ENCODE assay signal across 10 cellular contexts in the genomic region with DNA sequence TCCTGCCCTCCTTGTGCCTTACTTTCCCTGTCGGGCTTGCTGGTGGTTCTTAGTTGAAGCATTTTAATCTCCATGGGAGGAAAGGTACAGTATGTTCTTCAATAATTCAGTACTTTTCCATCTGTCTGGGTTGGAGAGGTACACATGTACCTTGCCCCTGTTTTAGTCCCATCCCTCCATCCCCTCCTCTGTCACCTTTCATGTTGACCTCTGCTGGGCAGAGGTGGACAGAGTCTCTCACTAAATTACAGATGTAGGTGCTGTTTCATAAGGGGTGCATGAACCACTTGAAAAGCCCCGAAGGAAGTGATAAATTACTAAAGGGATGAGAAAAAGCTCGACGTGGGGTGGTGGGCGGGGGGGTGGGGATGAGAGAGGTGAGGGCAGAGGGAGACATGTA. TPM values are rescaled to one million over a fixed set of nuclear protein-coding genes. Genes with fewer than 3 reads are reported as not detected.
DNase-seq lines count a peak whose midpoint lies in the region; ATAC-seq and TF ChIP-seq lines count a peak whose summit lies in the region.
"Had no signal": no experiment of that assay in that cellular context is flagged by ENCODE, and none has a peak within 500 bp of the region (broad histone marks: within the 10 kb centered on the region; RNA-seq: fewer than 3 reads in every experiment).

No MANE protein-coding gene starts in this region.

- peaks cover 73% of the 10 kb centered on the region for H3K4me1 Mint-ChIP-seq in activated B cell treated with CpG ODN at 0.5 μM for 24 hours

- TF ChIP-seq POLR2A in spleen (IDR thresholded peaks at IDR 0.05), result no peak

- H3K27me3 ChIP-seq in hepatocyte (no peaks in the 10 kb centered on the region), spleen (replicated peaks in 1 of 7) (no peaks in the 10 kb centered on the region)

- no peak overlapping the region for H2AFZ ChIP-seq in hepatocyte

- no peak overlapping the region for H3K4me3 Mint-ChIP-seq in activated B cell treated with CpG ODN at 0.5 μM for 24 hours

- H3K4me1 ChIP-seq in hepatocyte (ENCODE audit: insufficient read depth) (peaks cover 47% of the 10 kb centered on the region), spleen (peaks cover 66 to 100% (median 95%) of the 10 kb centered on the region in 6 donors)

- intact Hi-C loops in activated B cell treated with CpG ODN at 0.5 μM for 24 hours (cut with micrococcal nuclease) (no loop called here), spleen (cut with DNase I; ENCODE audit: low total_unique reads) (no loop called here)

- H3K4me3 ChIP-seq in GM12865 (ENCODE audit: low read depth, low read length) (peak overlapping the region; percentile 65), hepatocyte (no peak overlapping the region), spleen (peak overlapping the region in 1 of 8 donors; percentile 30)

- TF ChIP-seq CTCF in GM12865 (IDR thresholded peaks at IDR 0.05; ENCODE audit: insufficient read depth, low read depth, low read length, missing control alignments) (no peak), activated B cell treated with CpG ODN at 0.5 μM for 24 hours (IDR thresholded peaks at IDR 0.05) (no peak), hepatocyte (IDR thresholded peaks at IDR 0.05; ENCODE audit: poor library complexity) (no peak), spleen (IDR thresholded peaks at IDR 0.05 in 8 of 11, conservative IDR thresholded peaks at IDR 0.05 in 3 of 11) (no peak)

- H4K20me1 ChIP-seq in hepatocyte (ENCODE audit: insufficient read depth, poor library complexity, severe bottlenecking), result no peaks in the 10 kb centered on the region

- DNase-seq in GM12865 (ENCODE audit: low read depth) (no peak), activated B cell treated with CpG ODN at 0.5 μM for 24 hours (no peak), hepatocyte (ENCODE audit: low spot score) (no peak), spleen (no peak), SIG-M5 (lab: John Stamatoyannopoulos, UW) (no peak), ureter (ENCODE audit: low spot score) (no peak), NCI-H187 treated with DMSO at 0.1 percent for 48 hours (lab: John Stamatoyannopoulos, UW) (no peak), MV-4-11 (lab: John Stamatoyannopoulos, UW) (no peak)
- DNase-seq: T-helper 9 cell had no signal

- CTCF ChIA-PET in activated B cell treated with CpG ODN at 0.5 μM for 24 hours (lab: Charles Lee), result interaction anchor here (1.8 kb wide), 1 partner anchor 15 kb away, joined by 8 read pairs; no protein-coding TSS in a partner anchor

- H3K27me3 Mint-ChIP-seq in activated B cell treated with CpG ODN at 0.5 μM for 24 hours, result no peaks in the 10 kb centered on the region

- peaks cover 62% of the 10 kb centered on the region for H3K79me2 ChIP-seq in hepatocyte

- H3K9me2 ChIP-seq in hepatocyte (replicated peaks; ENCODE audit: insufficient read depth), result no peaks in the 10 kb centered on the region

- no peak for ATAC-seq in activated B cell treated with CpG ODN at 0.5 μM for 24 hours (ENCODE audit: low read depth)

- H3K36me3 ChIP-seq in hepatocyte (replicated peaks; ENCODE audit: insufficient read depth, low read depth), result no peaks in the 10 kb centered on the region
- peaks cover 0 to 8% (median 0%) of the 10 kb centered on the region in 6 donors for H3K36me3 ChIP-seq in spleen

- POLR2A ChIA-PET in activated B cell treated with CpG ODN at 0.5 μM for 24 hours (lab: Charles Lee), result interaction anchor here (1.4 to 2.5 kb wide), 3 partner anchors 9 to 115 kb away, joined by 3 to 6 read pairs (median 5); a partner anchor contains a TSS

- H3K9me3 ChIP-seq in hepatocyte (ENCODE audit: low read depth) (no peaks in the 10 kb centered on the region), spleen (no peaks in the 10 kb centered on the region)

- 27% methylated on average over 5 of the region's 5 CpGs for WGBS in hepatocyte (ENCODE audit: low lambda C conversion rate, missing lambda C conversion rate)
- WGBS in spleen, 5 donors, result 32 to 46% (median 40%) methylated on average over 5 of the region's 5 CpGs

- no peaks in the 10 kb centered on the region for H3K9me3 Mint-ChIP-seq in activated B cell treated with CpG ODN at 0.5 μM for 24 hours

- H3K27ac ChIP-seq in hepatocyte, result peak overlapping the region; percentile 93
- peak overlapping the region; percentile 74 to 93 (median 86) for H3K27ac ChIP-seq in spleen

- no peaks in the 10 kb centered on the region for H3K36me3 Mint-ChIP-seq in activated B cell treated with CpG ODN at 0.5 μM for 24 hours (ENCODE audit: low read depth)

- H3K27ac Mint-ChIP-seq in activated B cell treated with CpG ODN at 0.5 μM for 24 hours, result peak overlapping the region; percentile 19

- peak overlapping the region; percentile 57 for H3K4me2 ChIP-seq in hepatocyte

RNA-seq across cellular contexts. Expression of a gene that starts 5.4 kb away (rescaled TPM):
- total RNA-seq in activated B cell treated with CpG ODN at 0.5 μM for 24 hours (9.5 and 10.8 TPM in 2 replicates), hepatocyte (32.8 and 38.6 TPM in 2 replicates), spleen (100 to 1,000 TPM in 1 of 7 donors, 10 to 100 TPM in 6; 28.2 to 110 (median 52.3) TPM), ureter (28.0 TPM)
- polyA plus RNA-seq in hepatocyte (33.3 and 53.7 TPM in 2 replicates), spleen (10 to 100 TPM; 14.2 to 57.1 (median 17.4) TPM)

RNA-seq across cellular contexts. Expression of a gene that starts 29.3 kb away (rescaled TPM):
- total RNA-seq in activated B cell treated with CpG ODN at 0.5 μM for 24 hours, result 13.8 and 24.1 TPM in 2 replicates
- not detected in 2 replicates for total RNA-seq in hepatocyte
- 1.8 and 4.0 TPM in 2 replicates for polyA plus RNA-seq in hepatocyte
- 10 to 100 TPM; 11.0 to 28.4 (median 21.1) TPM for total RNA-seq in spleen
- polyA plus RNA-seq in spleen, result 10 to 100 TPM; 25.3 to 75.6 (median 50.6) TPM
- 2.8 TPM for total RNA-seq in ureter
- total RNA-seq: bronchial epithelial cell had no signal

RNA-seq across cellular contexts. Expression of a gene that starts 41.5 kb away (rescaled TPM):
- total RNA-seq in activated B cell treated with CpG ODN at 0.5 μM for 24 hours (137 and 174 TPM in 2 replicates), hepatocyte (34.0 and 40.3 TPM in 2 replicates), spleen (100 to 1,000 TPM; 145 to 333 (median 186) TPM), ureter (52.4 TPM)
- polyA plus RNA-seq in hepatocyte (105 and 129 TPM in 2 replicates), spleen (100 to 1,000 TPM; 151 to 310 (median 269) TPM)

RNA-seq across cellular contexts. Expression of a gene that starts 41.7 kb away (rescaled TPM):
- total RNA-seq in activated B cell treated with CpG ODN at 0.5 μM for 24 hours (0.29 and 1.9 TPM in 2 replicates), hepatocyte (1.1 and 1.4 TPM in 2 replicates), spleen (1 to 10 TPM in 4 of 7 donors, under 1 TPM in 2, not detected in 1; 0.54 to 1.5 (median 1.2) TPM), ureter (0.29 TPM)
- polyA plus RNA-seq in hepatocyte (0.49 and 1.6 TPM in 2 replicates), spleen (1 to 10 TPM in 2 of 3 donors, under 1 TPM in 1; 0.67 to 1.6 (median 1.2) TPM)

RNA-seq across cellular contexts. Expression of a gene that starts 57.8 kb away (rescaled TPM):
- total RNA-seq in activated B cell treated with CpG ODN at 0.5 μM for 24 hours, result 5.4 and 5.8 TPM in 2 replicates
- total RNA-seq in hepatocyte, result 64.2 and 90.0 TPM in 2 replicates
- polyA plus RNA-seq in hepatocyte, result 249 and 343 TPM in 2 replicates
- total RNA-seq in spleen, result 10 to 100 TPM in 6 of 7 donors, 1 to 10 TPM in 1; 7.1 to 31.4 (median 21.9) TPM
- 10 to 100 TPM; 29.0 to 38.7 (median 30.2) TPM for polyA plus RNA-seq in spleen
- 76.4 TPM for total RNA-seq in ureter
